ENCODE assay signal across 8 cellular contexts in the genomic region with DNA sequence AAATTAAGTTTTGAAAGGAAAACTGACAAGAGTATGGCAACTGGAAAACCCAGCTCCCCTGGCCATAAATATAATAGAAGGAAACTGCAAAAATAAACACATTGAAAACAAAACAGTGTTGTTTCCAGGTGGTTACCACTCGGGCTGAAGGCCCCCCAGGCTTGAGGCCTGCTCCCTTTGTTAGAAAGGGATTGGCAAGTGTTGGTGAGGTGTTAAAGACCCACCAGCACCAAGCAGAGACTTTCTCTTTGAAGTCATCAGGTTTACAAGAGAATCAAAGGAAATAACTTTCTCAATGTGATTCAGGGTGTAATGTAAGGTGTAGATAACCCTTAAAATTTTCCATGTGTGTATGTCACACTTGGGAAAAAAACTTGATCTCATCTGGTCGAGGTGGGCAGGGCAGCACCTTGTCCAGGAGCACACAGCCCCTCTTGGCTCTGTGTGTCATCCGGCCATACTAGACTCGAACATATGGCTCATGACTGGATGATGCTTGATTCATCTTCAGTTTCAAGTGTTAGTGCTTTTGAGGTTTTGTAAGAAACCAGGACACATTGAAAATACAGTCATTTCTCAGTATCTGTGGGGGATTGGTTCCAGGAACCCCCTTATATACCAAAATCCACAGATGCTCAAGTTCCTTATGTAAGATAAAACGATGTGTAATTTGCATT. TPM values are rescaled to one million over a fixed set of nuclear protein-coding genes. Genes with fewer than 3 reads are reported as not detected.
DNase-seq lines count a peak whose midpoint lies in the region; ATAC-seq, FAIRE-seq and TF ChIP-seq lines count a peak whose summit lies in the region.

No MANE protein-coding gene starts in this region.

- H3K36me3 Mint-ChIP-seq in activated T-cell treated with anti-CD3 and anti-CD28 coated beads, Interleukin-2, amount 50 U/mL, for 4 hours (ENCODE audit: insufficient read depth) = peaks cover 12% of the 10 kb centered on the region

- H3K9ac ChIP-seq in SK-N-SH (peak overlapping the region; percentile 1; the same call in 1 of the 2 replicates), HepG2 (ENCODE audit: insufficient read depth, low read depth, low read length) (peak overlapping the region; percentile 31)

- CTCF ChIA-PET in SK-N-SH (lab: Yijun Ruan, JAX) (no interaction called here), HepG2 (lab: Yijun Ruan, JAX; ENCODE audit: low intra/inter-chr PET ratio, low total read pairs) (no interaction called here)

- peak overlapping the region; percentile 3; the same call in 1 of the 2 replicates for H3K4me2 ChIP-seq in SK-N-SH
- H3K4me2 ChIP-seq in HepG2 (ENCODE audit: low read depth, low read length) = peak overlapping the region; percentile 94

- H3K4me1 Mint-ChIP-seq in activated T-cell treated with anti-CD3 and anti-CD28 coated beads, Interleukin-2, amount 50 U/mL, for 4 hours (ENCODE audit: low read depth) = peaks cover 93% of the 10 kb centered on the region

- in situ Hi-C loops in HepG2 (cut with HindIII; ENCODE audit: extremely low pct_ligation_motif_present, low pct_unique_long_range_greater_than_20kb) = loop anchor here (5.0 kb wide), 1 partner anchor 47 kb away; no protein-coding TSS in a partner anchor

- peaks cover 24% of the 10 kb centered on the region for H4K20me1 ChIP-seq in SK-N-SH (ENCODE audit: insufficient read depth)
- peaks cover 73% of the 10 kb centered on the region for H4K20me1 ChIP-seq in HepG2 (ENCODE audit: insufficient read depth, low read length)

- H3K9me3 ChIP-seq in SK-N-SH = no peaks in the 10 kb centered on the region
- H3K9me3 ChIP-seq in HepG2 (ENCODE audit: low read length) = no peaks in the 10 kb centered on the region

- no peaks in the 10 kb centered on the region for H3K9me2 ChIP-seq in SK-N-SH

- no peak overlapping the region for H2AFZ ChIP-seq in SK-N-SH (ENCODE audit: low read depth)
- no peak overlapping the region for H2AFZ ChIP-seq in HepG2 (ENCODE audit: low read length)

- no peaks in the 10 kb centered on the region for H3K27me3 ChIP-seq in SK-N-SH (ENCODE audit: insufficient read depth)
- H3K27me3 ChIP-seq in HepG2 (ENCODE audit: control insufficient read depth in 1 of 2, insufficient read depth in 2 of 2, low read length in 2 of 2) = no peaks in the 10 kb centered on the region; a peak in 1 of 5 replicates

- peaks cover 71% of the 10 kb centered on the region for H3F3A ChIP-seq in SK-N-SH (replicated peaks; ENCODE audit: insufficient read depth)

- H3K27me3 Mint-ChIP-seq in activated T-cell treated with anti-CD3 and anti-CD28 coated beads, Interleukin-2, amount 50 U/mL, for 4 hours (ENCODE audit: low read depth) = peaks cover 4% of the 10 kb centered on the region

- peaks cover 3 to 16% of the 10 kb centered on the region in 2 experiments for H3K36me3 ChIP-seq in SK-N-SH (replicated peaks in 1 of 2; ENCODE audit: control insufficient read depth in 1 of 2, insufficient read depth in 2 of 2, low read length in 1 of 2)
- H3K36me3 ChIP-seq in HepG2 (replicated peaks in 1 of 2; ENCODE audit: control insufficient read depth in 1 of 2, insufficient read depth in 2 of 2, low read length in 2 of 2) = peaks cover 5 to 28% of the 10 kb centered on the region in 2 experiments; a peak in 4 of 5 replicates

- no TSS peak for BruUV-seq in HepG2 (replicated peaks; lab: Mats Ljungman, UMichigan)

- TF ChIP-seq EP300 in SK-N-SH (IDR thresholded peaks at IDR 0.05; ENCODE audit: borderline replicate concordance in 1 of 2, low read depth in 1 of 2, low read length in 1 of 2) (no peak), HepG2 (IDR thresholded peaks at IDR 0.05; ENCODE audit: low read depth in 2 of 2, low read length in 2 of 2) (no peak), HepG2 (CRISPR knock-in tag; IDR thresholded peaks at IDR 0.05; ENCODE audit: borderline replicate concordance) (no peak)

- DNase-seq in SK-N-SH (no peak), HepG2 (ENCODE audit: low spot score) (no peak)
- DNase-seq in activated T-cell treated with anti-CD3 and anti-CD28 coated beads, Interleukin-2, amount 50 U/mL, for 4 hours = peak; percentile 20

- WGBS in SK-N-SH (ENCODE audit: low lambda C conversion rate) = 45% methylated on average over 5 of the region's 5 CpGs
- 63% methylated on average over 5 of the region's 5 CpGs for WGBS in HepG2 (ENCODE audit: low lambda C conversion rate)

- H3K4me1 ChIP-seq in SK-N-SH (ENCODE audit: control insufficient read depth in 1 of 2, insufficient read depth in 2 of 2, low read depth in 1 of 2, low read length in 1 of 2) (peaks cover 24 to 82% of the 10 kb centered on the region in 2 experiments), HepG2 (ENCODE audit: insufficient read depth, low read length) (peaks cover 99% of the 10 kb centered on the region)

- peaks cover 95% of the 10 kb centered on the region for H3K79me2 ChIP-seq in SK-N-SH (ENCODE audit: insufficient read depth)
- peaks cover 96% of the 10 kb centered on the region for H3K79me2 ChIP-seq in HepG2 (ENCODE audit: insufficient read depth, low read length)

- peak overlapping the region; percentile 51 for H3K4me3 Mint-ChIP-seq in activated T-cell treated with anti-CD3 and anti-CD28 coated beads, Interleukin-2, amount 50 U/mL, for 4 hours

- no peaks in the 10 kb centered on the region for H3K9me3 Mint-ChIP-seq in activated T-cell treated with anti-CD3 and anti-CD28 coated beads, Interleukin-2, amount 50 U/mL, for 4 hours

- H3K4me3 ChIP-seq in SK-N-SH (ENCODE audit: low read depth in 2 of 2, low read length in 1 of 2) = no peak overlapping the region
- no peak overlapping the region for H3K4me3 ChIP-seq in HepG2 (replicated peaks in 1 of 3; ENCODE audit: insufficient read depth in 1 of 3, low read depth in 2 of 3, low read length in 3 of 3)

- intact Hi-C loops in HepG2 (cut with micrococcal nuclease; ENCODE audit: unreplicated experiment) = loop anchor here (5.0 to 10.0 kb wide), 2 partner anchors 180 to 277 kb away; partner anchors contain the start of genes ECH1, MRPS12 and SARS2

- H3K27ac ChIP-seq in SK-N-SH (ENCODE audit: low read depth in 2 of 2, low read length in 1 of 2) (peak overlapping the region; percentile 5 to 99; a peak in 2 of 4 replicates), HepG2 (ENCODE audit: extremely low read length, insufficient read depth, low read length) (peak overlapping the region; percentile 69), temporal lobe (ENCODE audit: low read depth, low read length) (peak overlapping the region; percentile 93)

- TF ChIP-seq CTCF in SK-N-SH (IDR thresholded peaks at IDR 0.05) = no peak
- no peak for TF ChIP-seq CTCF in HepG2 (CRISPR knock-in tag; IDR thresholded peaks at IDR 0.05)

- no peak for TF ChIP-seq POLR2A in HepG2 (IDR thresholded peaks at IDR 0.05; ENCODE audit: insufficient read depth in 1 of 2, low read depth in 2 of 2, low read length in 2 of 2)

- no peak for FAIRE-seq in HepG2 (lab: Jason Lieb, UNC)

- ATAC-seq in SK-N-SH treated with all-trans-retinoic acid at 6 μM for 48 hours (no peak), HepG2 (no peak), HG02571 (IDR thresholded peaks at IDR 0.05; ENCODE audit: unreplicated experiment) (no peak), GM18858 (IDR thresholded peaks at IDR 0.05; ENCODE audit: unreplicated experiment) (no peak), GM18867 (IDR thresholded peaks at IDR 0.05; ENCODE audit: unreplicated experiment) (no peak)
- ATAC-seq in activated T-cell treated with anti-CD3 and anti-CD28 coated beads, Interleukin-2, amount 50 U/mL, for 4 hours = peak; percentile 87 to 88

- no peak for TF ChIP-seq RAD21 in SK-N-SH (IDR thresholded peaks at IDR 0.05; ENCODE audit: low read length)
- TF ChIP-seq RAD21 in HepG2 (CRISPR knock-in tag; IDR thresholded peaks at IDR 0.05) = no peak

- POLR2A ChIA-PET in SK-N-SH (lab: Yijun Ruan, JAX) = no interaction called here
- POLR2A ChIA-PET in HepG2 (lab: Yijun Ruan, JAX) = interaction anchor here (0.6 to 4.4 kb wide), 3 partner anchors 6 to 45 kb away, joined by 3 to 59 read pairs (median 28); partner anchors contain the start of gene ACTN4

RNA-seq across cellular contexts. Expression of gene ACTN4, which starts 7.8 kb away (rescaled TPM):
- 494 and 598 TPM in 2 replicates for polyA plus RNA-seq in SK-N-SH (2012; rRNA removed)
- polyA plus RNA-seq in SK-N-SH (2012; cell fraction: cytosol; rRNA removed) = 222 and 365 TPM in 2 replicates
- polyA plus RNA-seq in SK-N-SH (2012; cell fraction: nucleus; rRNA removed) = 687 and 951 TPM in 2 replicates
- 100 to 1,000 TPM; 215 to 233 (median 230) TPM for total RNA-seq in activated T-cell treated with anti-CD3 and anti-CD28 coated beads, Interleukin-2, amount 50 U/mL, for 4 hours
- total RNA-seq in HepG2 (2016; rRNA removed; fragmentation: Illumina TruSeq; extraction: Trizol) = 167 and 192 TPM in 2 replicates
- total RNA-seq in HepG2 (2016; cell fraction: cytosol; rRNA removed; fragmentation: Illumina TruSeq; extraction: Trizol; ENCODE audit: low read depth) = 13.8 and 15.0 TPM in 2 replicates
- 122 and 176 TPM in 2 replicates for total RNA-seq in HepG2 (2016; cell fraction: insoluble cytoplasmic fraction; rRNA removed; fragmentation: Illumina TruSeq; extraction: Trizol)
- total RNA-seq in HepG2 (2016; cell fraction: membrane; rRNA removed; fragmentation: Illumina TruSeq; extraction: Trizol) = 28.6 and 34.1 TPM in 2 replicates
- 148 and 165 TPM in 2 replicates for total RNA-seq in HepG2 (2016; cell fraction: nucleus; rRNA removed; fragmentation: Illumina TruSeq; extraction: Trizol)
- polyA plus RNA-seq in HepG2 (2011; rRNA removed) = 171 and 223 TPM in 2 replicates
- 82.2 and 91.7 TPM in 2 replicates for polyA plus RNA-seq in HepG2 (2011; cell fraction: cytosol; rRNA removed)
- 437 and 620 TPM in 2 replicates for polyA plus RNA-seq in HepG2 (2011; cell fraction: nucleus; rRNA removed)
- polyA plus RNA-seq in HepG2 (2012) = 222 and 260 TPM in 2 replicates
- 5.8 and 8.5 TPM in 2 replicates for polyA plus RNA-seq in HepG2 (2016; cell fraction: cytosol; fragmentation: Illumina TruSeq; extraction: Trizol; ENCODE audit: low read depth)
- polyA plus RNA-seq in HepG2 (2016; cell fraction: insoluble cytoplasmic fraction; fragmentation: Illumina TruSeq; extraction: Trizol; ENCODE audit: low read depth) = 192 and 256 TPM in 2 replicates
- 20.9 and 27.6 TPM in 2 replicates for polyA plus RNA-seq in HepG2 (2016; cell fraction: membrane; fragmentation: Illumina TruSeq; extraction: Trizol; ENCODE audit: low read depth)
- 435 and 441 TPM in 2 replicates for polyA plus RNA-seq in HepG2 (2016; cell fraction: nucleus; fragmentation: Illumina TruSeq; extraction: Trizol; ENCODE audit: insufficient read depth, low read depth)
- 172 and 192 TPM in 2 replicates for polyA minus RNA-seq in HepG2 (2011; rRNA and poly(A)+ RNA removed; ENCODE audit: low replicate concordance)
- 86.2 and 95.5 TPM in 2 replicates for polyA minus RNA-seq in HepG2 (2011; cell fraction: cytosol; rRNA and poly(A)+ RNA removed)
- polyA minus RNA-seq in HepG2 (2011; cell fraction: nucleus; rRNA and poly(A)+ RNA removed) = 73.1 and 75.2 TPM in 2 replicates
- 51.9 TPM for total RNA-seq in temporal lobe

RNA-seq across cellular contexts. Expression of gene EIF3K, which starts 36.3 kb away (rescaled TPM):
- polyA plus RNA-seq in SK-N-SH (2012; rRNA removed) (405 and 484 TPM in 2 replicates), HepG2 (2011; rRNA removed) (179 and 230 TPM in 2 replicates)
- 274 and 343 TPM in 2 replicates for polyA plus RNA-seq in SK-N-SH (2012; cell fraction: cytosol; rRNA removed)
- 285 and 487 TPM in 2 replicates for polyA plus RNA-seq in SK-N-SH (2012; cell fraction: nucleus; rRNA removed)
- total RNA-seq in activated T-cell treated with anti-CD3 and anti-CD28 coated beads, Interleukin-2, amount 50 U/mL, for 4 hours = 100 to 1,000 TPM; 370 to 409 (median 401) TPM
- total RNA-seq in HepG2 (2016; rRNA removed; fragmentation: Illumina TruSeq; extraction: Trizol) (258 and 351 TPM in 2 replicates), temporal lobe (89.0 TPM)
- 100 and 104 TPM in 2 replicates for total RNA-seq in HepG2 (2016; cell fraction: cytosol; rRNA removed; fragmentation: Illumina TruSeq; extraction: Trizol; ENCODE audit: low read depth)
- 260 and 364 TPM in 2 replicates for total RNA-seq in HepG2 (2016; cell fraction: insoluble cytoplasmic fraction; rRNA removed; fragmentation: Illumina TruSeq; extraction: Trizol)
- total RNA-seq in HepG2 (2016; cell fraction: membrane; rRNA removed; fragmentation: Illumina TruSeq; extraction: Trizol) = 174 and 175 TPM in 2 replicates
- total RNA-seq in HepG2 (2016; cell fraction: nucleus; rRNA removed; fragmentation: Illumina TruSeq; extraction: Trizol) = 92.4 TPM in 2 replicates
- 271 and 427 TPM in 2 replicates for polyA plus RNA-seq in HepG2 (2011; cell fraction: cytosol; rRNA removed)
- polyA plus RNA-seq in HepG2 (2011; cell fraction: nucleus; rRNA removed) = 210 and 224 TPM in 2 replicates
- polyA plus RNA-seq in HepG2 (2012) = 171 and 172 TPM in 2 replicates
- 106 and 109 TPM in 2 replicates for polyA plus RNA-seq in HepG2 (2016; cell fraction: cytosol; fragmentation: Illumina TruSeq; extraction: Trizol; ENCODE audit: low read depth)
- 349 and 386 TPM in 2 replicates for polyA plus RNA-seq in HepG2 (2016; cell fraction: insoluble cytoplasmic fraction; fragmentation: Illumina TruSeq; extraction: Trizol; ENCODE audit: low read depth)
- polyA plus RNA-seq in HepG2 (2016; cell fraction: membrane; fragmentation: Illumina TruSeq; extraction: Trizol; ENCODE audit: low read depth) = 161 and 168 TPM in 2 replicates
- 163 and 169 TPM in 2 replicates for polyA plus RNA-seq in HepG2 (2016; cell fraction: nucleus; fragmentation: Illumina TruSeq; extraction: Trizol; ENCODE audit: insufficient read depth, low read depth)
- polyA minus RNA-seq in HepG2 (2011; rRNA and poly(A)+ RNA removed; ENCODE audit: low replicate concordance) = 199 and 296 TPM in 2 replicates
- polyA minus RNA-seq in HepG2 (2011; cell fraction: cytosol; rRNA and poly(A)+ RNA removed) = 94.6 and 127 TPM in 2 replicates
- polyA minus RNA-seq in HepG2 (2011; cell fraction: nucleus; rRNA and poly(A)+ RNA removed) = 43.4 and 51.5 TPM in 2 replicates

RNA-seq across cellular contexts. Expression of gene MAP4K1, which starts 37.5 kb away (rescaled TPM):
- polyA plus RNA-seq in SK-N-SH (2012; rRNA removed) = 0.31 and 0.37 TPM in 2 replicates
- polyA plus RNA-seq in SK-N-SH (2012; cell fraction: cytosol; rRNA removed) = 0.10 and 0.20 TPM in 2 replicates
- 2.8 TPM in 2 replicates for polyA plus RNA-seq in SK-N-SH (2012; cell fraction: nucleus; rRNA removed)
- total RNA-seq in activated T-cell treated with anti-CD3 and anti-CD28 coated beads, Interleukin-2, amount 50 U/mL, for 4 hours = 100 to 1,000 TPM; 109 to 130 (median 126) TPM
- 0.89 TPM in 1 of 2 replicates, not detected in the other for total RNA-seq in HepG2 (2016; rRNA removed; fragmentation: Illumina TruSeq; extraction: Trizol)
- total RNA-seq in HepG2 (2016; cell fraction: cytosol; rRNA removed; fragmentation: Illumina TruSeq; extraction: Trizol; ENCODE audit: low read depth) = not detected in 2 replicates
- 0.39 and 0.41 TPM in 2 replicates for total RNA-seq in HepG2 (2016; cell fraction: insoluble cytoplasmic fraction; rRNA removed; fragmentation: Illumina TruSeq; extraction: Trizol)
- total RNA-seq in HepG2 (2016; cell fraction: membrane; rRNA removed; fragmentation: Illumina TruSeq; extraction: Trizol) = 0.19 and 0.62 TPM in 2 replicates
- total RNA-seq in HepG2 (2016; cell fraction: nucleus; rRNA removed; fragmentation: Illumina TruSeq; extraction: Trizol) = 0.60 TPM in 1 of 2 replicates, not detected in the other
- 0.24 and 0.35 TPM in 2 replicates for polyA plus RNA-seq in HepG2 (2011; rRNA removed)
- 0.05 and 0.31 TPM in 2 replicates for polyA plus RNA-seq in HepG2 (2011; cell fraction: cytosol; rRNA removed)
- polyA plus RNA-seq in HepG2 (2011; cell fraction: nucleus; rRNA removed) = 2.1 and 2.6 TPM in 2 replicates
- 0.44 and 0.64 TPM in 2 replicates for polyA plus RNA-seq in HepG2 (2012)
- not detected in 2 replicates for polyA plus RNA-seq in HepG2 (2016; cell fraction: cytosol; fragmentation: Illumina TruSeq; extraction: Trizol; ENCODE audit: low read depth)
- 0.52 TPM in 1 of 2 replicates, not detected in the other for polyA plus RNA-seq in HepG2 (2016; cell fraction: insoluble cytoplasmic fraction; fragmentation: Illumina TruSeq; extraction: Trizol; ENCODE audit: low read depth)
- polyA plus RNA-seq in HepG2 (2016; cell fraction: membrane; fragmentation: Illumina TruSeq; extraction: Trizol; ENCODE audit: low read depth) = not detected in 2 replicates
- 1.4 and 3.1 TPM in 2 replicates for polyA plus RNA-seq in HepG2 (2016; cell fraction: nucleus; fragmentation: Illumina TruSeq; extraction: Trizol; ENCODE audit: insufficient read depth, low read depth)
- polyA minus RNA-seq in HepG2 (2011; rRNA and poly(A)+ RNA removed; ENCODE audit: low replicate concordance) = 0.91 TPM in 1 of 2 replicates, not detected in the other
- polyA minus RNA-seq in HepG2 (2011; cell fraction: cytosol; rRNA and poly(A)+ RNA removed) = not detected in 2 replicates
- not detected in 2 replicates for polyA minus RNA-seq in HepG2 (2011; cell fraction: nucleus; rRNA and poly(A)+ RNA removed)
- total RNA-seq in temporal lobe = 0.49 TPM

Comparison
In these comparisons a context has a peak if more than half of its experiments do, and no peak if none do; other contexts are left out.
1. ATAC-seq: peak in activated T-cell treated with anti-CD3 and anti-CD28 coated beads, Interleukin-2, amount 50 U/mL, for 4 hours (2 of 2); none in SK-N-SH treated with all-trans-retinoic acid at 6 μM for 48 hours (single experiment), HepG2 (single experiment), HG02571 (single experiment), GM18858 (single experiment) and GM18867 (single experiment).
2. RNA of gene MAP4K1, which starts 37.5 kb away (total RNA-seq): 109 to 130 TPM in activated T-cell treated with anti-CD3 and anti-CD28 coated beads, Interleukin-2, amount 50 U/mL, for 4 hours; 0.19 to 0.89 TPM in HepG2 and 0.49 TPM in temporal lobe (single experiment); every median in the first group is over 10 times any median in the second.
3. Of the 25 proteins assayed by ChIP-seq in both HepG2 and SK-N-SH: peak only in HepG2: none; only in SK-N-SH: POLR2AphosphoS5 and SIN3A; in both: none; in neither: 23.
4. Peak in every context shown above with its lines, with median percentiles within 50 percentile points of each other: H3K27ac ChIP-seq.